In genomic region chr7:151346180-151346769, GRCh38 we compare ENCODE assay signal across 1 cellular context.
TF ChIP-seq lines count a peak whose summit lies in the region.

No MANE protein-coding gene starts in this region.

TF ChIP-seq in K562, 482 proteins besides CTCF, POLR2A, EP300 and RAD21 (continued from another document):
- TF ChIP-seq MAX (CRISPR knock-in tag; IDR thresholded peaks at IDR 0.05): no peak
- TF ChIP-seq ZNF655 (CRISPR knock-in tag; IDR thresholded peaks at IDR 0.05): no peak
- TF ChIP-seq GABPA (tag; conservative IDR thresholded peaks at IDR 0.05; ENCODE audit: low read depth): no peak
- no peak for TF ChIP-seq NUFIP1 (IDR thresholded peaks at IDR 0.05; ENCODE audit: partially characterized antibody)
- TF ChIP-seq HOMEZ (CRISPR knock-in tag; IDR thresholded peaks at IDR 0.05): no peak
- TF ChIP-seq SMAD3 (CRISPR knock-in tag; conservative IDR thresholded peaks at IDR 0.05): no peak
- TF ChIP-seq GTF2B (IDR thresholded peaks at IDR 0.05; ENCODE audit: extremely low read depth, insufficient read length): no peak
- no peak for TF ChIP-seq ZBTB12 (CRISPR knock-in tag; IDR thresholded peaks at IDR 0.05)
- no peak for TF ChIP-seq PHTF2 (CRISPR knock-in tag; IDR thresholded peaks at IDR 0.05)
- TF ChIP-seq ZNF551 (CRISPR knock-in tag; IDR thresholded peaks at IDR 0.05): no peak
- no peak for TF ChIP-seq STAG1 (CRISPR knock-in tag; IDR thresholded peaks at IDR 0.05; ENCODE audit: borderline replicate concordance)
